Comparison of ENCODE assay signal across 8 cellular contexts in genomic region chr17:57257213-57257873, GRCh38. TPM values are rescaled to one million over a fixed set of nuclear protein-coding genes. Genes with fewer than 3 reads are reported as not detected.
DNase-seq lines count a peak whose midpoint lies in the region; ATAC-seq and TF ChIP-seq lines count a peak whose summit lies in the region.

No MANE protein-coding gene starts in this region.

- H3K9ac ChIP-seq in NT2/D1 (ENCODE audit: insufficient read length, low read depth) = peak overlapping the region; percentile 73

- ATAC-seq in mucosa of descending colon (no peak), GM19397 (IDR thresholded peaks at IDR 0.05; ENCODE audit: unreplicated experiment) (no peak), HG02885 (IDR thresholded peaks at IDR 0.05; ENCODE audit: poor library complexity, unreplicated experiment) (no peak)

- H3K27me3 ChIP-seq in NT2/D1 (ENCODE audit: insufficient read depth, insufficient read length) = peaks cover 12% of the 10 kb centered on the region

- TF ChIP-seq CTCF in cardiac fibroblast (IDR thresholded peaks at IDR 0.05; ENCODE audit: low read depth, low read length) = no peak
- TF ChIP-seq CTCF in mucosa of descending colon (IDR thresholded peaks at IDR 0.05) = no peak

- DNase-seq in DMS79 treated with DMSO at 0.1 percent for 48 hours (lab: John Stamatoyannopoulos, UW) (peak; percentile 37), DMS79 (lab: John Stamatoyannopoulos, UW) (no peak), NT2/D1 (ENCODE audit: low read depth, low spot score) (no peak), cardiac fibroblast (ENCODE audit: low read depth in 2 of 2) (peak in 1 of 2 donors; percentile 3), mucosa of descending colon (peak in 2 of 3 donors; percentile 36), NCI-H1436 treated with DMSO at 0.1 percent for 48 hours (lab: John Stamatoyannopoulos, UW) (no peak)

- intact Hi-C loops in mucosa of descending colon (cut with DNase I, micrococcal nuclease) = no loop called here

- H3K4me1 ChIP-seq in NT2/D1 (ENCODE audit: insufficient read depth, insufficient read length) = peaks cover 4% of the 10 kb centered on the region
- peaks cover 10% of the 10 kb centered on the region for H3K4me1 ChIP-seq in mucosa of descending colon (ENCODE audit: low read depth)

- H3K9me3 ChIP-seq in NT2/D1 (ENCODE audit: insufficient read depth, low read length) (no peaks in the 10 kb centered on the region), mucosa of descending colon (no peaks in the 10 kb centered on the region)

- H3K36me3 ChIP-seq in NT2/D1 (ENCODE audit: insufficient read depth, insufficient read length, low read length) (peaks cover 15% of the 10 kb centered on the region), mucosa of descending colon (ENCODE audit: low read depth) (no peaks in the 10 kb centered on the region)

- H3K4me3 ChIP-seq in NT2/D1 (ENCODE audit: insufficient read length, low read depth) = peak overlapping the region; percentile 44
- peak overlapping the region; percentile 66 to 74 for H3K4me3 ChIP-seq in cardiac fibroblast (replicated peaks in 1 of 2; ENCODE audit: low read depth in 2 of 2, low read length in 2 of 2)
- peak overlapping the region; percentile 77 for H3K4me3 ChIP-seq in mucosa of descending colon

RNA-seq across cellular contexts. Expression of gene MSI2, which starts 1.0 kb away (rescaled TPM):
- total RNA-seq in mucosa of descending colon = 10 to 100 TPM; 60.0 to 72.6 (median 65.7) TPM

Comparison
In these comparisons a context has a peak if more than half of its experiments do, and no peak if none do; other contexts are left out.
1. DNase-seq: peak in DMS79 treated with DMSO at 0.1 percent for 48 hours (single experiment) and mucosa of descending colon (2 of 3); none in DMS79 (single experiment), NT2/D1 (single experiment) and NCI-H1436 treated with DMSO at 0.1 percent for 48 hours (single experiment).
2. Peak in every context shown above with its lines, with median percentiles within 50 percentile points of each other: H3K4me3 ChIP-seq.